10 cellular contexts compared by ENCODE assay signal in genomic region chr5:173625686-173626500, GRCh38. TPM values are rescaled to one million over a fixed set of nuclear protein-coding genes. Genes with fewer than 3 reads are reported as not detected.
A peak's percentile ranks its signal among the peaks of the same experiment; 100 is the strongest.
DNase-seq lines count a peak whose midpoint lies in the region; ATAC-seq and TF ChIP-seq lines count a peak whose summit lies in the region.
"Had no signal": no experiment of that assay in that cellular context is flagged by ENCODE, and none has a peak within 500 bp of the region (broad histone marks: within the 10 kb centered on the region; RNA-seq: fewer than 3 reads in every experiment).

No MANE protein-coding gene starts in this region.

- H3K4me2 ChIP-seq in hepatocyte = no peak overlapping the region

- TF ChIP-seq CTCF in GM10248 (IDR thresholded peaks at IDR 0.05; ENCODE audit: control extremely low read depth, extremely low read depth, low read depth, missing control alignments) (peak; percentile 60), hepatocyte (IDR thresholded peaks at IDR 0.05; ENCODE audit: poor library complexity) (no peak)

- H2AFZ ChIP-seq in hepatocyte = no peak overlapping the region

- ATAC-seq in GM21619 (IDR thresholded peaks at IDR 0.05; ENCODE audit: unreplicated experiment) = peak; percentile 62

- DNase-seq in GM10248 (ENCODE audit: extremely low spot score) (peak; percentile 52), OCI-M1 (lab: John Stamatoyannopoulos, UW) (peak; percentile 20), hepatocyte (ENCODE audit: low spot score) (peak; percentile 21), hepatic stellate cell (ENCODE audit: low spot score) (no peak), COR-L47 (lab: John Stamatoyannopoulos, UW) (no peak), LoVo (ENCODE audit: low spot score) (no peak)
- no peak for DNase-seq in activated CD4-positive, alpha-beta T cell treated with anti-CD3 and anti-CD28 coated beads, Interleukin-2, amount 50 U/mL, for 48 hours
- DNase-seq: activated CD4-positive, alpha-beta T cell treated with anti-CD3 and anti-CD28 coated beads, Interleukin-2, amount 10 ng/mL, durations not matched to agents 7 days and 5 days; pancreas had no signal

- no peaks in the 10 kb centered on the region for H3K9me3 ChIP-seq in hepatocyte (ENCODE audit: low read depth)
- H3K9me3 ChIP-seq: pancreas had no signal

- H4K20me1 ChIP-seq in hepatocyte (ENCODE audit: insufficient read depth, poor library complexity, severe bottlenecking) = no peaks in the 10 kb centered on the region

- H3K4me1 ChIP-seq in hepatocyte (ENCODE audit: insufficient read depth) = peaks cover 15% of the 10 kb centered on the region
- H3K4me1 ChIP-seq: pancreas had no signal

- H3K27ac ChIP-seq in hepatocyte = no peak overlapping the region
- H3K27ac ChIP-seq: pancreas had no signal

- CTCF ChIA-PET in GM10248 (lab: Yijun Ruan, JAX) = interaction anchor here (0.6 to 13.5 kb wide), 7 partner anchors 9 to 344 kb away, joined by 3 to 247 read pairs (median 12); partner anchors contain the start of gene BOD1

- H3K79me2 ChIP-seq in hepatocyte = no peaks in the 10 kb centered on the region

- POLR2A ChIA-PET in GM10248 (lab: Yijun Ruan, JAX) = no interaction called here

- no peaks in the 10 kb centered on the region for H3K36me3 ChIP-seq in hepatocyte (replicated peaks; ENCODE audit: insufficient read depth, low read depth)
- H3K36me3 ChIP-seq: pancreas had no signal

- H3K9me2 ChIP-seq in hepatocyte (replicated peaks; ENCODE audit: insufficient read depth) = no peaks in the 10 kb centered on the region

- no peaks in the 10 kb centered on the region for H3K27me3 ChIP-seq in hepatocyte
- H3K27me3 ChIP-seq: pancreas had no signal

- no peak overlapping the region for H3K4me3 ChIP-seq in hepatocyte
- H3K4me3 ChIP-seq: pancreas had no signal

- WGBS in hepatocyte (ENCODE audit: low lambda C conversion rate, missing lambda C conversion rate) = 74% methylated on average over 6 of the region's 6 CpGs

RNA-seq across cellular contexts. Expression of gene BOD1, which starts 9.4 kb away (rescaled TPM):
- total RNA-seq in hepatocyte = 76.3 and 89.5 TPM in 2 replicates
- 68.9 and 83.1 TPM in 2 replicates for polyA plus RNA-seq in hepatocyte

Comparison
In these comparisons a context has a peak if more than half of its experiments do, and no peak if none do; other contexts are left out.
1. DNase-seq: peak in GM10248 (single experiment), OCI-M1 (single experiment) and hepatocyte (single experiment); none in hepatic stellate cell (single experiment), activated CD4-positive, alpha-beta T cell treated with anti-CD3 and anti-CD28 coated beads, Interleukin-2, amount 50 U/mL, for 48 hours (0 of 2), COR-L47 (single experiment) and LoVo (single experiment).